ENCODE assay signal across 15 cellular contexts in genomic region chr1:204511366-204511765, GRCh38. TPM values are rescaled to one million over a fixed set of nuclear protein-coding genes. Genes with fewer than 3 reads are reported as not detected.
DNase-seq lines count a peak whose midpoint lies in the region; ATAC-seq lines count a peak whose summit lies in the region.
"Had no signal": no experiment of that assay in that cellular context is flagged by ENCODE, and none has a peak within 500 bp of the region (broad histone marks: within the 10 kb centered on the region; RNA-seq: fewer than 3 reads in every experiment).

No MANE protein-coding gene starts in this region.

- H3K4me1 Mint-ChIP-seq in activated naive CD4-positive, alpha-beta T cell treated with anti-CD3 and anti-CD28 coated beads, Interleukin-2, amount 10 ng/mL, durations not matched to agents 7 days and 5 days, result peaks cover 65% of the 10 kb centered on the region
- H3K4me1 Mint-ChIP-seq in dendritic cell treated with granulocyte-macrophage colony-stimulating factor and Interleukin-4, amounts not matched to agents 40 ng/mL and 50 ng/mL, for 4 days (ENCODE audit: low read depth), result peaks cover 41% of the 10 kb centered on the region
- H3K4me1 Mint-ChIP-seq in stimulated activated naive B cell treated with anti-CD40 and anti-IgM and Interleukin-4, amounts not matched to agents 10 μg/mL and 1 μg/mL and 100 μg/mL, for 72 hours, result peaks cover 17 to 47% of the 10 kb centered on the region in 2 donors
- H3K4me1 Mint-ChIP-seq: endodermal cell had no signal

- no peak for DNase-seq in activated naive CD4-positive, alpha-beta T cell treated with anti-CD3 and anti-CD28 coated beads, Interleukin-2, amount 10 ng/mL, durations not matched to agents 7 days and 5 days
- DNase-seq in activated naive CD4-positive, alpha-beta T cell treated with anti-CD3 and anti-CD28 coated beads, Interleukin-2, amount 50 U/mL, for 72 hours (ENCODE audit: low spot score in 2 of 2), result no peak
- DNase-seq in NCI-H82 (lab: John Stamatoyannopoulos, UW) (peak; percentile 82), KBM-7 (no peak), pons (ENCODE audit: low spot score) (no peak)
- DNase-seq in stimulated activated naive B cell treated with anti-CD40 and anti-IgM and Interleukin-4, amounts not matched to agents 10 μg/mL and 1 μg/mL and 100 μg/mL, for 72 hours, result no peak
- DNase-seq in stimulated activated CD4-positive, alpha-beta T cell treated with anti-CD3 and anti-CD28 coated beads, Interleukin-12 subunit alpha, Interleukin-12 subunit beta, amount 100 ng/mL, for 4 hours, result no peak
- DNase-seq: Calu3, endodermal cell, NCI-H1417 treated with DMSO at 0.1 percent for 48 hours, NCI-H526 treated with DMSO at 0.1 percent for 48 hours, Right ventricle myocardium superior had no signal

- ATAC-seq in activated naive CD4-positive, alpha-beta T cell treated with anti-CD3 and anti-CD28 coated beads, Interleukin-2, amount 50 U/mL, for 72 hours, result no peak
- ATAC-seq in stimulated activated naive B cell treated with anti-CD40 and anti-IgM and Interleukin-4, amounts not matched to agents 10 μg/mL and 1 μg/mL and 100 μg/mL, for 72 hours (replicated peaks), result no peak
- ATAC-seq: WTC11 had no signal

- intact Hi-C loops in dendritic cell treated with granulocyte-macrophage colony-stimulating factor and Interleukin-4, amounts not matched to agents 40 ng/mL and 50 ng/mL, for 4 days (cut with micrococcal nuclease), result no loop called here

- CTCF ChIA-PET in activated naive CD4-positive, alpha-beta T cell treated with anti-CD3 and anti-CD28 coated beads, Interleukin-2, amount 10 ng/mL, durations not matched to agents 7 days and 5 days (lab: Charles Lee), result no interaction called here

- peak overlapping the region; percentile 83 for H3K27ac Mint-ChIP-seq in activated naive CD4-positive, alpha-beta T cell treated with anti-CD3 and anti-CD28 coated beads, Interleukin-2, amount 10 ng/mL, durations not matched to agents 7 days and 5 days
- H3K27ac Mint-ChIP-seq in activated naive CD4-positive, alpha-beta T cell treated with anti-CD3 and anti-CD28 coated beads, Interleukin-2, amount 50 U/mL, for 72 hours, result peak overlapping the region in 1 of 2 donors; percentile 25
- peak overlapping the region; percentile 73 for H3K27ac Mint-ChIP-seq in dendritic cell treated with granulocyte-macrophage colony-stimulating factor and Interleukin-4, amounts not matched to agents 40 ng/mL and 50 ng/mL, for 4 days
- H3K27ac Mint-ChIP-seq in stimulated activated naive B cell treated with anti-CD40 and anti-IgM and Interleukin-4, amounts not matched to agents 10 μg/mL and 1 μg/mL and 100 μg/mL, for 72 hours, result peak overlapping the region; percentile 70
- H3K27ac Mint-ChIP-seq: endodermal cell, mesothelial cell of epicardium, WTC11 had no signal

- peaks cover 10% of the 10 kb centered on the region for H3K36me3 Mint-ChIP-seq in activated naive CD4-positive, alpha-beta T cell treated with anti-CD3 and anti-CD28 coated beads, Interleukin-2, amount 10 ng/mL, durations not matched to agents 7 days and 5 days
- peaks cover 2 to 11% of the 10 kb centered on the region in 2 donors for H3K36me3 Mint-ChIP-seq in activated naive CD4-positive, alpha-beta T cell treated with anti-CD3 and anti-CD28 coated beads, Interleukin-2, amount 50 U/mL, for 72 hours
- no peaks in the 10 kb centered on the region for H3K36me3 Mint-ChIP-seq in dendritic cell treated with granulocyte-macrophage colony-stimulating factor and Interleukin-4, amounts not matched to agents 40 ng/mL and 50 ng/mL, for 4 days (ENCODE audit: low read depth)
- H3K36me3 Mint-ChIP-seq in stimulated activated naive B cell treated with anti-CD40 and anti-IgM and Interleukin-4, amounts not matched to agents 10 μg/mL and 1 μg/mL and 100 μg/mL, for 72 hours, result peaks cover 7 to 8% of the 10 kb centered on the region in 2 donors
- H3K36me3 Mint-ChIP-seq: mesothelial cell of epicardium, WTC11 had no signal

- no peaks in the 10 kb centered on the region for H3K9me3 Mint-ChIP-seq in activated naive CD4-positive, alpha-beta T cell treated with anti-CD3 and anti-CD28 coated beads, Interleukin-2, amount 10 ng/mL, durations not matched to agents 7 days and 5 days
- H3K9me3 Mint-ChIP-seq in activated naive CD4-positive, alpha-beta T cell treated with anti-CD3 and anti-CD28 coated beads, Interleukin-2, amount 50 U/mL, for 72 hours, result no peaks in the 10 kb centered on the region
- no peaks in the 10 kb centered on the region for H3K9me3 Mint-ChIP-seq in dendritic cell treated with granulocyte-macrophage colony-stimulating factor and Interleukin-4, amounts not matched to agents 40 ng/mL and 50 ng/mL, for 4 days
- H3K9me3 Mint-ChIP-seq in stimulated activated naive B cell treated with anti-CD40 and anti-IgM and Interleukin-4, amounts not matched to agents 10 μg/mL and 1 μg/mL and 100 μg/mL, for 72 hours, result peaks cover 1 to 2% of the 10 kb centered on the region in 2 donors
- H3K9me3 Mint-ChIP-seq: endodermal cell, mesothelial cell of epicardium, WTC11 had no signal

- peaks cover 1% of the 10 kb centered on the region for H3K27me3 Mint-ChIP-seq in activated naive CD4-positive, alpha-beta T cell treated with anti-CD3 and anti-CD28 coated beads, Interleukin-2, amount 10 ng/mL, durations not matched to agents 7 days and 5 days
- no peaks in the 10 kb centered on the region for H3K27me3 Mint-ChIP-seq in dendritic cell treated with granulocyte-macrophage colony-stimulating factor and Interleukin-4, amounts not matched to agents 40 ng/mL and 50 ng/mL, for 4 days
- H3K27me3 Mint-ChIP-seq in stimulated activated naive B cell treated with anti-CD40 and anti-IgM and Interleukin-4, amounts not matched to agents 10 μg/mL and 1 μg/mL and 100 μg/mL, for 72 hours, result peaks cover 2 to 5% of the 10 kb centered on the region in 2 donors

- in situ Hi-C loops in KBM-7 (cut with MboI; ENCODE audit: low pct_unique_long_range_greater_than_20kb, low sequenced_read_pairs), result no loop called here

- no peak overlapping the region for H3K4me3 Mint-ChIP-seq in activated naive CD4-positive, alpha-beta T cell treated with anti-CD3 and anti-CD28 coated beads, Interleukin-2, amount 10 ng/mL, durations not matched to agents 7 days and 5 days
- no peak overlapping the region for H3K4me3 Mint-ChIP-seq in dendritic cell treated with granulocyte-macrophage colony-stimulating factor and Interleukin-4, amounts not matched to agents 40 ng/mL and 50 ng/mL, for 4 days
- H3K4me3 Mint-ChIP-seq in stimulated activated naive B cell treated with anti-CD40 and anti-IgM and Interleukin-4, amounts not matched to agents 10 μg/mL and 1 μg/mL and 100 μg/mL, for 72 hours, result no peak overlapping the region
- H3K4me3 Mint-ChIP-seq: endodermal cell, mesothelial cell of epicardium, WTC11 had no signal

RNA-seq across cellular contexts. Expression of gene MDM4, which starts 4.8 kb away (rescaled TPM):
- total RNA-seq in activated naive CD4-positive, alpha-beta T cell treated with anti-CD3 and anti-CD28 coated beads, Interleukin-2, amount 50 U/mL, for 72 hours, result 10 to 100 TPM; 87.2 to 97.9 TPM

RNA-seq across cellular contexts. Expression of gene PIK3C2B, which starts 16.8 kb away (rescaled TPM):
- 10 to 100 TPM; 26.3 to 65.6 TPM for total RNA-seq in activated naive CD4-positive, alpha-beta T cell treated with anti-CD3 and anti-CD28 coated beads, Interleukin-2, amount 50 U/mL, for 72 hours
